In genomic region chr15:57424628-57425405, GRCh38 we compare ENCODE assay signal across 24 cellular contexts. TPM values are rescaled to one million over a fixed set of nuclear protein-coding genes. Genes with fewer than 3 reads are reported as not detected.
"Had no signal": no experiment of that assay in that cellular context is flagged by ENCODE, and none has a peak within 500 bp of the region (broad histone marks: within the 10 kb centered on the region; RNA-seq: fewer than 3 reads in every experiment).

No MANE protein-coding gene starts in this region.

- H3K4me1 ChIP-seq: gastrocnemius medialis, uterus had no signal

- ATAC-seq: esophagus mucosa; gastrocnemius medialis; left cardiac atrium; left lung; naive thymus-derived CD8-positive, alpha-beta T cell; pancreas; sciatic nerve; stimulated activated effector memory CD8-positive, alpha-beta T cell treated with anti-CD3 and anti-CD28 coated beads, Interleukin-12 subunit alpha, Interleukin-12 subunit beta, amount 100 ng/mL, for 72 hours; upper lobe of right lung had no signal

- H3K4me3 ChIP-seq: colonic mucosa, gastrocnemius medialis, hepatocyte, left lung, pancreas, stomach, testis, tibial artery, upper lobe of right lung, uterus had no signal

- H3K9me3 ChIP-seq: colonic mucosa, gastrocnemius medialis, left lung, neutrophil, pancreas, stomach, testis, tibial artery, upper lobe of right lung, uterus had no signal

- H3K4me2 ChIP-seq: hepatocyte had no signal

- DNase-seq: colonic mucosa; effector CD8-positive, alpha-beta T cell; endodermal cell; foreskin fibroblast; head of caudate nucleus; left cardiac atrium; left lung; naive thymus-derived CD8-positive, alpha-beta T cell; pancreas; stimulated activated CD4-positive, alpha-beta T cell treated with anti-CD3 and anti-CD28 coated beads, Interleukin-2, amount 100 ng/mL, for 24 hours; stimulated activated CD4-positive, alpha-beta T cell treated with anti-CD3 and anti-CD28 coated beads, Interleukin-4, amount 100 ng/mL, for 24 hours; stimulated activated naive CD4-positive, alpha-beta T cell treated with Interleukin-2 at 50 U/mL for 16 hours; stomach; testis; tibial artery; upper lobe of right lung; uterus had no signal

- H3K36me3 ChIP-seq: colonic mucosa, gastrocnemius medialis, left lung, neutrophil, pancreas, stomach, tibial artery, upper lobe of right lung, uterus had no signal

- H2AFZ ChIP-seq: hepatocyte had no signal

- H3K27me3 ChIP-seq: colonic mucosa, gastrocnemius medialis, hepatocyte, left lung, neutrophil, pancreas, stomach, testis, tibial artery, upper lobe of right lung, uterus had no signal

- H3K27ac ChIP-seq: colonic mucosa, epithelial cell of prostate, gastrocnemius medialis, hepatocyte, left lung, neutrophil, pancreas, stomach, testis, tibial artery, upper lobe of right lung, uterus had no signal

RNA-seq across cellular contexts. Expression of gene CGNL1, which starts 48.5 kb away (rescaled TPM):
- total RNA-seq: naive thymus-derived CD8-positive, alpha-beta T cell had no signal
- polyA plus RNA-seq: naive thymus-derived CD8-positive, alpha-beta T cell had no signal
